19 cellular contexts compared by ENCODE assay signal in genomic region chr7:106671160-106671559, GRCh38. TPM values are rescaled to one million over a fixed set of nuclear protein-coding genes. Genes with fewer than 3 reads are reported as not detected.
DNase-seq lines count a peak whose midpoint lies in the region; ATAC-seq and TF ChIP-seq lines count a peak whose summit lies in the region.
"Had no signal": no experiment of that assay in that cellular context is flagged by ENCODE, and none has a peak within 500 bp of the region (broad histone marks: within the 10 kb centered on the region; RNA-seq: fewer than 3 reads in every experiment).

No MANE protein-coding gene starts in this region.

- no peaks in the 10 kb centered on the region for H3K9me3 ChIP-seq in left lung
- H3K9me3 ChIP-seq: A549, Caco-2 had no signal

- POLR2A ChIA-PET in activated CD8-positive, alpha-beta T cell treated with anti-CD3 and anti-CD28 coated beads for 36 hours (lab: Charles Lee): interaction anchor here (1.3 kb wide), 1 partner anchor 59 kb away, joined by 3 read pairs; no protein-coding TSS in a partner anchor
- POLR2A ChIA-PET in activated CD8-positive, alpha-beta T cell treated with anti-CD3 and anti-CD28 coated beads, Interleukin-2, amount 10 ng/mL, durations not matched to agents 7 days and 5 days (lab: Charles Lee): no interaction called here

- CTCF ChIA-PET in activated CD8-positive, alpha-beta T cell treated with anti-CD3 and anti-CD28 coated beads for 36 hours (lab: Charles Lee): interaction anchor here (1.4 to 2.3 kb wide), 3 partner anchors 11 to 65 kb away, joined by 3 to 7 read pairs (median 6); partner anchors contain the start of gene CCDC71L
- CTCF ChIA-PET in activated CD8-positive, alpha-beta T cell treated with anti-CD3 and anti-CD28 coated beads, Interleukin-2, amount 10 ng/mL, durations not matched to agents 7 days and 5 days (lab: Charles Lee): interaction anchor here (1.0 to 2.6 kb wide), 3 partner anchors 10 to 65 kb away, joined by 3 to 9 read pairs (median 4); partner anchors contain the start of gene CCDC71L

- intact Hi-C loops in activated CD8-positive, alpha-beta T cell treated with anti-CD3 and anti-CD28 coated beads for 36 hours (cut with micrococcal nuclease): no loop called here
- intact Hi-C loops in left lung (cut with DNase I): no loop called here

- no peaks in the 10 kb centered on the region for H3K36me3 ChIP-seq in left lung
- H3K36me3 ChIP-seq: BLaER1 treated with 17β-estradiol and CSF1 and Interleukin-3, amounts not matched to agents 10 nM and 100 nM had no signal

- H3K4me3 ChIP-seq in left lung: no peak overlapping the region
- H3K4me3 ChIP-seq: A549; BLaER1 treated with 17β-estradiol and CSF1 and Interleukin-3, amounts not matched to agents 10 nM and 100 nM had no signal

- H3K27ac ChIP-seq in VCaP (peak overlapping the region; percentile 74), left lung (no peak overlapping the region)
- H3K27ac ChIP-seq: 22Rv1; A549; BLaER1 treated with 17β-estradiol and CSF1 and Interleukin-3, amounts not matched to agents 10 nM and 100 nM had no signal

- H3K27me3 ChIP-seq in left lung: no peaks in the 10 kb centered on the region
- H3K27me3 ChIP-seq: BLaER1 treated with 17β-estradiol and CSF1 and Interleukin-3, amounts not matched to agents 10 nM and 100 nM had no signal

- peaks cover 5% of the 10 kb centered on the region for H3K9me3 Mint-ChIP-seq in activated CD8-positive, alpha-beta T cell treated with anti-CD3 and anti-CD28 coated beads for 36 hours
- H3K9me3 Mint-ChIP-seq in activated CD8-positive, alpha-beta T cell treated with anti-CD3 and anti-CD28 coated beads, Interleukin-2, amount 10 ng/mL, durations not matched to agents 7 days and 5 days (ENCODE audit: insufficient read depth): peaks cover 3% of the 10 kb centered on the region
- H3K9me3 Mint-ChIP-seq in activated T-cell treated with anti-CD3 and anti-CD28 coated beads, Interleukin-2, amount 50 U/mL, for 4 hours: no peaks in the 10 kb centered on the region
- H3K9me3 Mint-ChIP-seq: CD4-positive, alpha-beta T cell; CD8-positive, alpha-beta T cell had no signal

- no peak for DNase-seq in activated CD4-positive, CD25-positive, alpha-beta regulatory T cell (lab: John Stamatoyannopoulos, UW)
- no peak for DNase-seq in activated CD8-positive, alpha-beta T cell treated with anti-CD3 and anti-CD28 coated beads for 36 hours
- no peak for DNase-seq in activated CD8-positive, alpha-beta T cell treated with anti-CD3 and anti-CD28 coated beads, Interleukin-2, amount 10 ng/mL, durations not matched to agents 7 days and 5 days
- no peak for DNase-seq in activated T-cell treated with anti-CD3 and anti-CD28 coated beads, Interleukin-2, amount 50 U/mL, for 4 hours
- DNase-seq in activated T-cell treated with anti-CD3 and anti-CD28 coated beads for 4 hours: no peak
- no peak for DNase-seq in left lung
- DNase-seq: AML-193; Caco-2; Calu3; CD4-positive, alpha-beta T cell; CD8-positive, alpha-beta T cell; DMS79 treated with DMSO at 0.1 percent for 48 hours; GF-D8 had no signal

- H3K27ac Mint-ChIP-seq in activated CD8-positive, alpha-beta T cell treated with anti-CD3 and anti-CD28 coated beads for 36 hours: peak overlapping the region; percentile 55
- no peak overlapping the region for H3K27ac Mint-ChIP-seq in activated CD8-positive, alpha-beta T cell treated with anti-CD3 and anti-CD28 coated beads, Interleukin-2, amount 10 ng/mL, durations not matched to agents 7 days and 5 days
- H3K27ac Mint-ChIP-seq: B cell; CD4-positive, alpha-beta T cell; CD8-positive, alpha-beta T cell had no signal

- H3K4me1 Mint-ChIP-seq in activated CD8-positive, alpha-beta T cell treated with anti-CD3 and anti-CD28 coated beads for 36 hours (ENCODE audit: low read depth): peaks cover 15% of the 10 kb centered on the region
- H3K4me1 Mint-ChIP-seq in activated CD8-positive, alpha-beta T cell treated with anti-CD3 and anti-CD28 coated beads, Interleukin-2, amount 10 ng/mL, durations not matched to agents 7 days and 5 days (ENCODE audit: low read depth): peaks cover 5% of the 10 kb centered on the region
- H3K4me1 Mint-ChIP-seq in activated T-cell treated with anti-CD3 and anti-CD28 coated beads, Interleukin-2, amount 50 U/mL, for 4 hours (ENCODE audit: low read depth): peaks cover 9% of the 10 kb centered on the region
- H3K4me1 Mint-ChIP-seq: B cell had no signal

- no peaks in the 10 kb centered on the region for H3K36me3 Mint-ChIP-seq in activated CD8-positive, alpha-beta T cell treated with anti-CD3 and anti-CD28 coated beads for 36 hours (ENCODE audit: low read depth)
- peaks cover 2% of the 10 kb centered on the region for H3K36me3 Mint-ChIP-seq in activated CD8-positive, alpha-beta T cell treated with anti-CD3 and anti-CD28 coated beads, Interleukin-2, amount 10 ng/mL, durations not matched to agents 7 days and 5 days (ENCODE audit: low read depth)
- H3K36me3 Mint-ChIP-seq in activated T-cell treated with anti-CD3 and anti-CD28 coated beads, Interleukin-2, amount 50 U/mL, for 4 hours (ENCODE audit: insufficient read depth): no peaks in the 10 kb centered on the region
- H3K36me3 Mint-ChIP-seq: CD8-positive, alpha-beta T cell had no signal

- H3K27me3 Mint-ChIP-seq in activated CD8-positive, alpha-beta T cell treated with anti-CD3 and anti-CD28 coated beads for 36 hours: no peaks in the 10 kb centered on the region
- no peaks in the 10 kb centered on the region for H3K27me3 Mint-ChIP-seq in activated CD8-positive, alpha-beta T cell treated with anti-CD3 and anti-CD28 coated beads, Interleukin-2, amount 10 ng/mL, durations not matched to agents 7 days and 5 days (ENCODE audit: low read depth)
- H3K27me3 Mint-ChIP-seq in activated T-cell treated with anti-CD3 and anti-CD28 coated beads, Interleukin-2, amount 50 U/mL, for 4 hours (ENCODE audit: low read depth): no peaks in the 10 kb centered on the region
- H3K27me3 Mint-ChIP-seq: B cell; CD4-positive, alpha-beta T cell had no signal

- peak; percentile 38 for ATAC-seq in activated CD4-positive, CD25-positive, alpha-beta regulatory T cell treated with anti-CD3 and anti-CD28 coated beads, Interleukin-2, amount 50 U/mL, for 24 hours
- ATAC-seq in activated CD8-positive, alpha-beta T cell treated with anti-CD3 and anti-CD28 coated beads for 36 hours: peak; percentile 39
- ATAC-seq in activated CD8-positive, alpha-beta T cell treated with anti-CD3 and anti-CD28 coated beads, Interleukin-2, amount 10 ng/mL, durations not matched to agents 7 days and 5 days: no peak
- ATAC-seq in activated T-cell treated with anti-CD3 and anti-CD28 coated beads, Interleukin-2, amount 50 U/mL, for 4 hours: peak; percentile 62 to 81
- no peak for ATAC-seq in left lung
- ATAC-seq: A549; CD8-positive, alpha-beta T cell had no signal

- H3K4me3 Mint-ChIP-seq in activated CD8-positive, alpha-beta T cell treated with anti-CD3 and anti-CD28 coated beads for 36 hours: no peak overlapping the region
- no peak overlapping the region for H3K4me3 Mint-ChIP-seq in activated CD8-positive, alpha-beta T cell treated with anti-CD3 and anti-CD28 coated beads, Interleukin-2, amount 10 ng/mL, durations not matched to agents 7 days and 5 days
- H3K4me3 Mint-ChIP-seq in activated T-cell treated with anti-CD3 and anti-CD28 coated beads, Interleukin-2, amount 50 U/mL, for 4 hours: no peak overlapping the region
- H3K4me3 Mint-ChIP-seq: B cell; CD4-positive, alpha-beta T cell; CD8-positive, alpha-beta T cell had no signal

- no peak for TF ChIP-seq CTCF in activated CD8-positive, alpha-beta T cell treated with anti-CD3 and anti-CD28 coated beads for 36 hours (IDR thresholded peaks at IDR 0.05)
- TF ChIP-seq CTCF in VCaP (conservative IDR thresholded peaks at IDR 0.05): no peak
- TF ChIP-seq CTCF in left lung (IDR thresholded peaks at IDR 0.05): no peak

- H3K4me1 ChIP-seq in left lung: no peaks in the 10 kb centered on the region
- H3K4me1 ChIP-seq: A549; BLaER1 treated with 17β-estradiol and CSF1 and Interleukin-3, amounts not matched to agents 10 nM and 100 nM; Caco-2 had no signal

RNA-seq across cellular contexts. Expression of gene CCDC71L, which starts 10.2 kb away (rescaled TPM):
- total RNA-seq in activated CD8-positive, alpha-beta T cell treated with anti-CD3 and anti-CD28 coated beads for 36 hours: 10 to 100 TPM; 18.2 to 20.9 TPM
- 10 to 100 TPM; 16.6 to 17.8 TPM for total RNA-seq in activated CD8-positive, alpha-beta T cell treated with anti-CD3 and anti-CD28 coated beads, Interleukin-2, amount 10 ng/mL, durations not matched to agents 7 days and 5 days
- total RNA-seq in activated T-cell treated with anti-CD3 and anti-CD28 coated beads, Interleukin-2, amount 50 U/mL, for 4 hours: 10 to 100 TPM; 40.6 to 51.9 (median 42.7) TPM
- total RNA-seq in left lung: 10 to 100 TPM; 20.2 to 27.1 TPM

Comparison
In these comparisons a context has a peak if more than half of its experiments do, and no peak if none do; other contexts are left out.
1. ATAC-seq: peak in activated CD4-positive, CD25-positive, alpha-beta regulatory T cell treated with anti-CD3 and anti-CD28 coated beads, Interleukin-2, amount 50 U/mL, for 24 hours (2 of 2), activated CD8-positive, alpha-beta T cell treated with anti-CD3 and anti-CD28 coated beads for 36 hours (single experiment) and activated T-cell treated with anti-CD3 and anti-CD28 coated beads, Interleukin-2, amount 50 U/mL, for 4 hours (2 of 2); none in activated CD8-positive, alpha-beta T cell treated with anti-CD3 and anti-CD28 coated beads, Interleukin-2, amount 10 ng/mL, durations not matched to agents 7 days and 5 days (single experiment) and left lung (single experiment).